Comparison of ENCODE assay signal across 8 cellular contexts in genomic region chr17:38982858-38983746, GRCh38. TPM values are rescaled to one million over a fixed set of nuclear protein-coding genes. Genes with fewer than 3 reads are reported as not detected.
A peak's percentile ranks its signal among the peaks of the same experiment; 100 is the strongest.
DNase-seq lines count a peak whose midpoint lies in the region; ATAC-seq and TF ChIP-seq lines count a peak whose summit lies in the region.

No MANE protein-coding gene starts in this region.

- TF ChIP-seq CTCF in A673 (conservative IDR thresholded peaks at IDR 0.05; ENCODE audit: low read depth, low read length) (peak; percentile 67), GM10248 (IDR thresholded peaks at IDR 0.05; ENCODE audit: control extremely low read depth, extremely low read depth, low read depth, missing control alignments) (peak; percentile 74), SU-DHL-6 (IDR thresholded peaks at IDR 0.05; ENCODE audit: insufficient read depth, low read length, poor library complexity, severe bottlenecking) (peak; percentile 79), stomach (IDR thresholded peaks at IDR 0.05) (peak in 5 of 7 experiments; percentile 53 to 77 (median 73))

- POLR2A ChIA-PET in A673 (lab: Charles Lee; ENCODE audit: low non-redundant PET): no interaction called here
- POLR2A ChIA-PET in GM10248 (lab: Yijun Ruan, JAX): interaction anchor here (0.5 kb wide), 1 partner anchor 263 kb away, joined by 4 read pairs; no protein-coding TSS in a partner anchor

- no peak for TF ChIP-seq EP300 in stomach (IDR thresholded peaks at IDR 0.05)

- DNase-seq in A673 (ENCODE audit: low spot score): peak; percentile 71
- peak; percentile 72 for DNase-seq in GM10248 (ENCODE audit: extremely low spot score)
- DNase-seq in NCI-H146 treated with DMSO at 0.1 percent for 48 hours (lab: John Stamatoyannopoulos, UW; ENCODE audit: unreplicated experiment): peak; percentile 35
- DNase-seq in cerebellar nuclear complex (lab: John Stamatoyannopoulos, UW): peak; percentile 10 to 37
- peak in 1 of 2 donors; percentile 35 for DNase-seq in left colon
- peak; percentile 49 for DNase-seq in stomach

- H3K27me3 ChIP-seq in A673 (replicated peaks; ENCODE audit: insufficient read depth, low read depth, low read length, poor library complexity): no peaks in the 10 kb centered on the region
- H3K27me3 ChIP-seq in SU-DHL-6 (ENCODE audit: low read length): no peaks in the 10 kb centered on the region
- H3K27me3 ChIP-seq in stomach: no peaks in the 10 kb centered on the region

- BruUV-seq in A673 (replicated peaks; lab: Mats Ljungman, UMichigan): no TSS peak

- H4K20me1 ChIP-seq in SU-DHL-6 (ENCODE audit: low read depth, low read length): no peaks in the 10 kb centered on the region

- H3K9me3 ChIP-seq in A673 (ENCODE audit: low read depth, low read length, poor library complexity, severe bottlenecking): no peaks in the 10 kb centered on the region
- H3K9me3 ChIP-seq in SU-DHL-6 (ENCODE audit: insufficient read depth, low read length): no peaks in the 10 kb centered on the region
- H3K9me3 ChIP-seq in stomach: no peaks in the 10 kb centered on the region

- H3K9ac ChIP-seq in SU-DHL-6 (ENCODE audit: low read length): no peak overlapping the region

- H3K79me2 ChIP-seq in SU-DHL-6 (ENCODE audit: insufficient read depth, low read length): no peaks in the 10 kb centered on the region

- H3F3A ChIP-seq in SU-DHL-6 (ENCODE audit: insufficient read depth): no peaks in the 10 kb centered on the region

- CTCF ChIA-PET in A673 (lab: Charles Lee) (interaction anchor here (0.5 to 1.2 kb wide), 12 partner anchors 11 to 640 kb away, joined by 3 to 35 read pairs (median 4); partner anchors contain the start of gene PLXDC1), GM10248 (lab: Yijun Ruan, JAX) (interaction anchor here (0.6 to 9.2 kb wide), 58 partner anchors 9 to 415 kb away, joined by 3 to 143 read pairs (median 5); partner anchors contain the start of genes ARL5C, FBXO47, LASP1 and LASP1NB)

- TF ChIP-seq POLR2A in stomach (IDR thresholded peaks at IDR 0.05): no peak

- H3K27ac ChIP-seq in A673 (ENCODE audit: low read depth, low read length, poor library complexity, severe bottlenecking) (no peak overlapping the region), SU-DHL-6 (ENCODE audit: low read depth, low read length) (no peak overlapping the region), stomach (no peak overlapping the region)

- H3K4me1 ChIP-seq in A673 (ENCODE audit: insufficient read depth, low read length, poor library complexity, severe bottlenecking): no peaks in the 10 kb centered on the region
- peaks cover 0 to 21% (median 2%) of the 10 kb centered on the region in 4 donors for H3K4me1 ChIP-seq in stomach

- peak; percentile 67 for ATAC-seq in left colon
- ATAC-seq in HG03378 (IDR thresholded peaks at IDR 0.05; ENCODE audit: unreplicated experiment): no peak

- H3K9me2 ChIP-seq in SU-DHL-6 (replicated peaks; ENCODE audit: insufficient read depth, low read length): no peaks in the 10 kb centered on the region

- 54 to 62% (median 59%) methylated on average over 11 of the region's 11 CpGs for WGBS in stomach, 5 donors

- intact Hi-C loops in A673 (cut with micrococcal nuclease; ENCODE audit: unreplicated experiment) (loop anchor here (1.0 to 5.0 kb wide), 2 partner anchors 170 to 259 kb away; no protein-coding TSS in a partner anchor), left colon (cut with DNase I, micrococcal nuclease) (loop anchor here (5.0 to 10.0 kb wide), 2 partner anchors 169 to 172 kb away; partner anchors contain the start of gene PLXDC1 (in 2 of the 2)), stomach (cut with DNase I; ENCODE audit: low total_unique reads) (loop anchor here (5.0 kb wide), 1 partner anchor 169 kb away; the partner anchor contains the start of gene PLXDC1)

- H3K4me3 ChIP-seq in A673 (ENCODE audit: low read depth, low read length, poor library complexity, severe bottlenecking) (no peak overlapping the region), SU-DHL-6 (ENCODE audit: insufficient read depth, low read length, poor library complexity, severe bottlenecking) (no peak overlapping the region), stomach (no peak overlapping the region)

- no peak overlapping the region for H3K4me2 ChIP-seq in SU-DHL-6 (ENCODE audit: low read depth, low read length, poor library complexity, severe bottlenecking)

- H3K36me3 ChIP-seq in A673 (ENCODE audit: insufficient read depth, low read length, poor library complexity, severe bottlenecking) (no peaks in the 10 kb centered on the region), SU-DHL-6 (ENCODE audit: low read length) (no peaks in the 10 kb centered on the region), stomach (no peaks in the 10 kb centered on the region)

- no peak overlapping the region for H2AFZ ChIP-seq in SU-DHL-6 (ENCODE audit: low read depth, low read length, severe bottlenecking)

RNA-seq across cellular contexts. Expression of gene FBXO47, which starts 15.9 kb away (rescaled TPM):
- total RNA-seq in A673 (2021) (not detected in 2 replicates), left colon (not detected), stomach (not detected)
- not detected for polyA plus RNA-seq in stomach
